ENCODE assay signal across 8 cellular contexts in genomic region chr12:51950682-51951198, GRCh38. TPM values are rescaled to one million over a fixed set of nuclear protein-coding genes. Genes with fewer than 3 reads are reported as not detected.
A peak's percentile ranks its signal among the peaks of the same experiment; 100 is the strongest.
DNase-seq lines count a peak whose midpoint lies in the region; ATAC-seq and TF ChIP-seq lines count a peak whose summit lies in the region.

No MANE protein-coding gene starts in this region.

- H3K4me1 Mint-ChIP-seq in progenitor cell of endocrine pancreas (ENCODE audit: low read depth): peaks cover 30% of the 10 kb centered on the region

- H3K4me3 Mint-ChIP-seq in progenitor cell of endocrine pancreas (ENCODE audit: low read depth): peak overlapping the region; percentile 90

- no peaks in the 10 kb centered on the region for H3K36me3 Mint-ChIP-seq in progenitor cell of endocrine pancreas (ENCODE audit: insufficient read depth)

- BruUV-seq in Panc1 (replicated peaks; lab: Mats Ljungman, UMichigan): no TSS peak

- POLR2A ChIA-PET in Panc1 (lab: Charles Lee): no interaction called here

- H3K4me2 ChIP-seq in DND-41 (ENCODE audit: insufficient read depth, low read length): peak overlapping the region; percentile 95

- H3K4me1 ChIP-seq in DND-41 (ENCODE audit: insufficient read depth, low read length) (peaks cover 38% of the 10 kb centered on the region), Panc1 (ENCODE audit: control insufficient read depth, insufficient read depth, low read length) (peaks cover 32% of the 10 kb centered on the region), esophagus muscularis mucosa (peaks cover 17 to 43% (median 40%) of the 10 kb centered on the region in 4 donors)

- no peaks in the 10 kb centered on the region for H3K9me3 Mint-ChIP-seq in progenitor cell of endocrine pancreas (ENCODE audit: low read depth)

- TF ChIP-seq POLR2A in esophagus muscularis mucosa (IDR thresholded peaks at IDR 0.05; ENCODE audit: low read depth): no peak

- H4K20me1 ChIP-seq in DND-41 (ENCODE audit: insufficient read depth, low read length): 0 out of 2 replicates have a peak, but pooled peaks cover 3% of the 10 kb centered on the region

- no peak for TF ChIP-seq CTCF in DND-41 (IDR thresholded peaks at IDR 0.05; ENCODE audit: borderline replicate concordance, extremely low read depth, low read length, poor library complexity, severe bottlenecking)
- no peak for TF ChIP-seq CTCF in Panc1 (IDR thresholded peaks at IDR 0.05)
- TF ChIP-seq CTCF in esophagus muscularis mucosa (IDR thresholded peaks at IDR 0.05): no peak
- TF ChIP-seq CTCF in progenitor cell of endocrine pancreas (IDR thresholded peaks at IDR 0.05; ENCODE audit: unreplicated experiment): no peak
- TF ChIP-seq CTCF in GM13977 (IDR thresholded peaks at IDR 0.05; ENCODE audit: extremely low read depth, insufficient read depth, missing control alignments): no peak

- in situ Hi-C loops in Panc1 (cut with HindIII; ENCODE audit: low pct_unique_long_range_greater_than_20kb, low sequenced_read_pairs) (no loop called here), GM13977 (cut with MboI; ENCODE audit: low pct_unique_long_range_greater_than_20kb, low sequenced_read_pairs, unreplicated experiment) (no loop called here)

- H3K9me3 ChIP-seq in DND-41 (ENCODE audit: insufficient read depth, low read length, severe bottlenecking) (no peaks in the 10 kb centered on the region), Panc1 (ENCODE audit: control insufficient read depth, insufficient read depth, low read depth, low read length) (no peaks in the 10 kb centered on the region), esophagus muscularis mucosa (no peaks in the 10 kb centered on the region)

- intact Hi-C loops in Panc1 (cut with micrococcal nuclease; ENCODE audit: unreplicated experiment): no loop called here
- intact Hi-C loops in esophagus muscularis mucosa (cut with DNase I): no loop called here

- peaks cover 40% of the 10 kb centered on the region for H3K79me2 ChIP-seq in DND-41 (ENCODE audit: insufficient read depth, low read length)

- peak overlapping the region; percentile 73 for H3K27ac Mint-ChIP-seq in progenitor cell of endocrine pancreas

- no peak for TF ChIP-seq EP300 in esophagus muscularis mucosa (IDR thresholded peaks at IDR 0.05)

- no peak for DNase-seq in DND-41
- no peak for DNase-seq in Panc1 (ENCODE audit: low read depth, low spot score)
- DNase-seq in esophagus muscularis mucosa (ENCODE audit: extremely low spot score): no peak
- no peak for DNase-seq in progenitor cell of endocrine pancreas (ENCODE audit: low spot score, unreplicated experiment)
- no peak for DNase-seq in superior temporal gyrus (ENCODE audit: extremely low spot score)
- no peak for DNase-seq in GM13977 (ENCODE audit: low spot score)
- no peak for DNase-seq in stimulated activated CD4-positive, alpha-beta T cell treated with anti-CD3 and anti-CD28 coated beads, Interleukin-1b, Interleukin-23, amount 100 ng/mL, for 48 hours

- H3K27me3 ChIP-seq in DND-41 (ENCODE audit: insufficient read depth, low read length, poor library complexity) (peaks cover 23% of the 10 kb centered on the region), Panc1 (ENCODE audit: control insufficient read depth, insufficient read depth, low read length) (peaks cover 12% of the 10 kb centered on the region), esophagus muscularis mucosa (no peaks in the 10 kb centered on the region)

- H3K27ac ChIP-seq in DND-41 (ENCODE audit: low read length) (peak overlapping the region; percentile 37; the same call in 1 of the 2 replicates), Panc1 (ENCODE audit: low read length) (peak overlapping the region; percentile 66; the same call in 1 of the 2 replicates), esophagus muscularis mucosa (replicated peaks in 1 of 4) (peak overlapping the region; percentile 36 to 71 (median 52))

- H3K36me3 ChIP-seq in DND-41 (ENCODE audit: insufficient read depth, low read length) (no peaks in the 10 kb centered on the region; the same call in 1 of the 2 replicates), Panc1 (ENCODE audit: control insufficient read depth, insufficient read depth, low read length) (peaks cover 5% of the 10 kb centered on the region; the same call in 1 of the 2 replicates), esophagus muscularis mucosa (no peaks in the 10 kb centered on the region)

- peaks cover 33% of the 10 kb centered on the region for H3K27me3 Mint-ChIP-seq in progenitor cell of endocrine pancreas

- peak overlapping the region; percentile 86 for H2AFZ ChIP-seq in DND-41 (ENCODE audit: low read depth, low read length)

- H3K9ac ChIP-seq in DND-41 (ENCODE audit: low read depth, low read length): peak overlapping the region; percentile 59

- CTCF ChIA-PET in Panc1 (lab: Charles Lee): no interaction called here

- WGBS in esophagus muscularis mucosa: 4% methylated on average over 5 of the region's 5 CpGs

- H3K4me3 ChIP-seq in DND-41 (ENCODE audit: low read depth in 1 of 2, low read length in 2 of 2) (peak overlapping the region; percentile 17 to 92; a peak in 3 of 4 replicates), Panc1 (ENCODE audit: low read depth in 2 of 2, low read length in 2 of 2) (peak overlapping the region; percentile 58 to 61), esophagus muscularis mucosa (peak overlapping the region; percentile 74 to 100 (median 96))

- ATAC-seq in DND-41 (ENCODE audit: insufficient read depth, low read depth) (no peak), Panc1 (no peak), GM18511 (IDR thresholded peaks at IDR 0.05; ENCODE audit: unreplicated experiment) (no peak)

RNA-seq across cellular contexts. Expression of gene ACVR1B, which starts 0.8 kb away (rescaled TPM):
- 23.0 TPM for total RNA-seq in Panc1 (2021; ENCODE audit: unreplicated experiment)
- 20.1 TPM for polyA plus RNA-seq in Panc1 (2012; ENCODE audit: insufficient read length)
- 10 to 100 TPM in 3 of 4 donors, 1 to 10 TPM in 1; 9.1 to 22.4 (median 13.9) TPM for total RNA-seq in esophagus muscularis mucosa
- 65.1 and 65.7 TPM in 2 replicates for total RNA-seq in progenitor cell of endocrine pancreas

RNA-seq across cellular contexts. Expression of gene ACVRL1, which starts 43.4 kb away (rescaled TPM):
- total RNA-seq in Panc1 (2021; ENCODE audit: unreplicated experiment) (0.36 TPM), esophagus muscularis mucosa (100 to 1,000 TPM; 124 to 149 (median 125) TPM), progenitor cell of endocrine pancreas (0.18 TPM in 1 of 2 replicates, not detected in the other)
- polyA plus RNA-seq in Panc1 (2012; ENCODE audit: insufficient read length): not detected

RNA-seq across cellular contexts. Expression of gene TAMALIN, which starts 56.0 kb away (rescaled TPM):
- 0.82 TPM for total RNA-seq in Panc1 (2021; ENCODE audit: unreplicated experiment)
- polyA plus RNA-seq in Panc1 (2012; ENCODE audit: insufficient read length): 0.59 TPM
- 10 to 100 TPM; 13.3 to 26.9 (median 18.3) TPM for total RNA-seq in esophagus muscularis mucosa
- total RNA-seq in progenitor cell of endocrine pancreas: 12.5 and 15.5 TPM in 2 replicates

Comparison
In these comparisons a context has a peak if more than half of its experiments do, and no peak if none do; other contexts are left out.
1. RNA of gene ACVRL1, which starts 43.4 kb away (total RNA-seq): 124 to 149 TPM in esophagus muscularis mucosa; 0.36 TPM in Panc1 (single experiment) and 0.18 TPM in progenitor cell of endocrine pancreas; every median in the first group is over 10 times any median in the second.
2. Peak in every context shown above with its lines, with median percentiles within 50 percentile points of each other: H3K27ac ChIP-seq and H3K4me3 ChIP-seq.